In genomic region chr10:114174462-114175190, GRCh38 we compare ENCODE assay signal across 9 cellular contexts. TPM values are rescaled to one million over a fixed set of nuclear protein-coding genes. Genes with fewer than 3 reads are reported as not detected.
DNase-seq lines count a peak whose midpoint lies in the region; TF ChIP-seq lines count a peak whose summit lies in the region.
"Had no signal": no experiment of that assay in that cellular context is flagged by ENCODE, and none has a peak within 500 bp of the region (broad histone marks: within the 10 kb centered on the region; RNA-seq: fewer than 3 reads in every experiment).

No MANE protein-coding gene starts in this region.

- H3K36me3 ChIP-seq in ovary = no peaks in the 10 kb centered on the region

- H3K4me1 Mint-ChIP-seq in activated CD4-positive, alpha-beta memory T cell treated with anti-CD3 and anti-CD28 coated beads for 36 hours (ENCODE audit: low read depth) = peaks cover 33% of the 10 kb centered on the region
- H3K4me1 Mint-ChIP-seq in glutamatergic neuron (ENCODE audit: low read depth, unreplicated experiment) = peaks cover 6% of the 10 kb centered on the region

- no peak for TF ChIP-seq EP300 in ovary (IDR thresholded peaks at IDR 0.05)

- POLR2A ChIA-PET in activated CD4-positive, alpha-beta memory T cell treated with anti-CD3 and anti-CD28 coated beads for 36 hours (lab: Charles Lee) = interaction anchor here (0.6 to 1.3 kb wide), 6 partner anchors 12 to 494 kb away, joined by 3 to 4 read pairs (median 3); partner anchors contain the start of gene DCLRE1A

- no peak for TF ChIP-seq POLR2A in ovary (IDR thresholded peaks at IDR 0.05)

- no peaks in the 10 kb centered on the region for H3K27me3 ChIP-seq in ovary

- H3K4me3 ChIP-seq in ovary = peak overlapping the region; percentile 97

- H3K9me3 Mint-ChIP-seq in activated CD4-positive, alpha-beta memory T cell treated with anti-CD3 and anti-CD28 coated beads for 36 hours = no peaks in the 10 kb centered on the region
- H3K9me3 Mint-ChIP-seq in glutamatergic neuron (ENCODE audit: unreplicated experiment) = peaks cover 10% of the 10 kb centered on the region

- H3K27ac ChIP-seq in ovary = peak overlapping the region; percentile 90 to 92

- no peaks in the 10 kb centered on the region for H3K9me3 ChIP-seq in ovary

- H3K36me3 Mint-ChIP-seq in activated CD4-positive, alpha-beta memory T cell treated with anti-CD3 and anti-CD28 coated beads for 36 hours = peaks cover 7% of the 10 kb centered on the region
- no peaks in the 10 kb centered on the region for H3K36me3 Mint-ChIP-seq in glutamatergic neuron (ENCODE audit: unreplicated experiment)

- intact Hi-C loops in activated CD4-positive, alpha-beta memory T cell treated with anti-CD3 and anti-CD28 coated beads for 36 hours (cut with micrococcal nuclease) = loop anchor here (1.0 to 10.0 kb wide), 8 partner anchors 130 to 1990 kb away; partner anchors contain the start of genes FHIP2A and GPAM
- intact Hi-C loops in ovary (cut with DNase I) = loop anchor here in 1 of 4 donors (10.0 kb wide), 1 partner anchor 90 kb away; no protein-coding TSS in a partner anchor

- CTCF ChIA-PET in activated CD4-positive, alpha-beta memory T cell treated with anti-CD3 and anti-CD28 coated beads for 36 hours (lab: Charles Lee) = interaction anchor here (1.1 to 2.6 kb wide), 3 partner anchors 63 to 494 kb away, joined by 3 to 13 read pairs (median 3); no protein-coding TSS in a partner anchor

- H3K27ac Mint-ChIP-seq in activated CD4-positive, alpha-beta memory T cell treated with anti-CD3 and anti-CD28 coated beads for 36 hours = peak overlapping the region; percentile 72
- peak overlapping the region; percentile 82 for H3K27ac Mint-ChIP-seq in glutamatergic neuron (ENCODE audit: unreplicated experiment)

- 0 to 1% (median 0%) methylated on average over 29 of the region's 29 CpGs for WGBS in ovary, 3 donors

- no peaks in the 10 kb centered on the region for H3K4me1 ChIP-seq in ovary (ENCODE audit: insufficient read depth)

- peak; percentile 60 for DNase-seq in NK-92 treated with Interleukin-12 subunit alpha and Interleukin-12 subunit beta, amount 100 ng/mL, for 24 hours (lab: John Stamatoyannopoulos, UW)
- DNase-seq in NK-92 (lab: John Stamatoyannopoulos, UW; ENCODE audit: unreplicated experiment) = no peak
- peak; percentile 23 for DNase-seq in H4 (ENCODE audit: low spot score)
- peak; percentile 56 to 74 for DNase-seq in Kasumi-1 (lab: John Stamatoyannopoulos, UW)
- no peak for DNase-seq in activated CD4-positive, alpha-beta memory T cell treated with anti-CD3 and anti-CD28 coated beads for 36 hours
- DNase-seq in glutamatergic neuron = no peak
- DNase-seq in ovary = peak in 3 of 5 donors; percentile 36 to 62 (median 40)
- DNase-seq in SW 1271 (lab: John Stamatoyannopoulos, UW) = no peak

- TF ChIP-seq CTCF in glutamatergic neuron (IDR thresholded peaks at IDR 0.05; ENCODE audit: partially characterized antibody, unreplicated experiment) = no peak
- TF ChIP-seq CTCF in ovary (IDR thresholded peaks at IDR 0.05) = no peak

- H3K27me3 Mint-ChIP-seq in activated CD4-positive, alpha-beta memory T cell treated with anti-CD3 and anti-CD28 coated beads for 36 hours = no peaks in the 10 kb centered on the region
- H3K27me3 Mint-ChIP-seq in glutamatergic neuron (ENCODE audit: unreplicated experiment) = peaks cover 7% of the 10 kb centered on the region

- H3K4me3 Mint-ChIP-seq in activated CD4-positive, alpha-beta memory T cell treated with anti-CD3 and anti-CD28 coated beads for 36 hours = peak overlapping the region; percentile 93
- H3K4me3 Mint-ChIP-seq in glutamatergic neuron (ENCODE audit: unreplicated experiment) = peak overlapping the region; percentile 97

RNA-seq across cellular contexts. Expression of gene CCDC186, which starts 0.6 kb away (rescaled TPM):
- total RNA-seq in H4 (2014; rRNA removed; shearing (Covaris generic)) = 3.0 and 7.2 TPM in 2 replicates
- total RNA-seq in activated CD4-positive, alpha-beta memory T cell treated with anti-CD3 and anti-CD28 coated beads for 36 hours = 10 to 100 TPM; 12.6 to 13.8 TPM
- total RNA-seq in glutamatergic neuron (ENCODE audit: unreplicated experiment) (15.7 TPM), ovary (10 to 100 TPM; 15.7 to 31.2 (median 18.6) TPM)
- polyA plus RNA-seq in ovary = 10 to 100 TPM in 1 of 2 donors, 1 to 10 TPM in 1; 4.4 to 10.1 TPM

RNA-seq across cellular contexts. Expression of gene TDRD1, which starts 4.5 kb away (rescaled TPM):
- not detected in 2 replicates for total RNA-seq in H4 (2014; rRNA removed; shearing (Covaris generic))
- under 1 TPM; 0.76 to 0.90 TPM for total RNA-seq in activated CD4-positive, alpha-beta memory T cell treated with anti-CD3 and anti-CD28 coated beads for 36 hours
- total RNA-seq in glutamatergic neuron (ENCODE audit: unreplicated experiment) (not detected), ovary (1 to 10 TPM in 2 of 7 donors, under 1 TPM in 5; 0.36 to 1.4 (median 0.70) TPM)
- polyA plus RNA-seq in ovary = under 1 TPM; 0.17 to 0.48 TPM
- total RNA-seq: pulmonary artery endothelial cell had no signal

Comparison
In these comparisons a context has a peak if more than half of its experiments do, and no peak if none do; other contexts are left out.
1. DNase-seq: peak in NK-92 treated with Interleukin-12 subunit alpha and Interleukin-12 subunit beta, amount 100 ng/mL, for 24 hours (single experiment), H4 (single experiment), Kasumi-1 (2 of 2) and ovary (3 of 5); none in NK-92 (single experiment), activated CD4-positive, alpha-beta memory T cell treated with anti-CD3 and anti-CD28 coated beads for 36 hours (single experiment), glutamatergic neuron (single experiment) and SW 1271 (0 of 2).